In genomic region chr15:86197770-86198169, GRCh38 we compare ENCODE assay signal across 14 cellular contexts.
A peak's percentile ranks its signal among the peaks of the same experiment; 100 is the strongest.
DNase-seq lines count a peak whose midpoint lies in the region; ATAC-seq and TF ChIP-seq lines count a peak whose summit lies in the region.
"Had no signal": no experiment of that assay in that cellular context is flagged by ENCODE, and none has a peak within 500 bp of the region (broad histone marks: within the 10 kb centered on the region; RNA-seq: fewer than 3 reads in every experiment).

No MANE protein-coding gene starts in this region.

- TF ChIP-seq RAD21 in SK-N-SH (IDR thresholded peaks at IDR 0.05; ENCODE audit: low read length), result no peak

- H3K79me2 ChIP-seq in SK-N-SH (ENCODE audit: insufficient read depth), result no peaks in the 10 kb centered on the region

- TF ChIP-seq CTCF in SK-N-SH (IDR thresholded peaks at IDR 0.05) (no peak), gastroesophageal sphincter (IDR thresholded peaks at IDR 0.05) (no peak)

- no peak overlapping the region for H3K9ac ChIP-seq in SK-N-SH
- H3K9ac ChIP-seq: BLaER1 treated with 17β-estradiol and CSF1 and Interleukin-3, amounts not matched to agents 10 nM and 100 nM had no signal

- no peaks in the 10 kb centered on the region for H4K20me1 ChIP-seq in SK-N-SH (ENCODE audit: insufficient read depth)
- H4K20me1 ChIP-seq: BLaER1 treated with 17β-estradiol and CSF1 and Interleukin-3, amounts not matched to agents 10 nM and 100 nM had no signal

- H3K4me1 ChIP-seq in SK-N-SH (ENCODE audit: control insufficient read depth in 1 of 2, insufficient read depth in 2 of 2, low read depth in 1 of 2, low read length in 1 of 2), result peaks cover 0 to 5% of the 10 kb centered on the region in 2 experiments; a peak in 2 of 4 replicates
- H3K4me1 ChIP-seq in gastroesophageal sphincter, result peaks cover 0 to 4% (median 0%) of the 10 kb centered on the region in 3 donors
- H3K4me1 ChIP-seq: BLaER1 treated with 17β-estradiol and CSF1 and Interleukin-3, amounts not matched to agents 10 nM and 100 nM had no signal

- no peaks in the 10 kb centered on the region for H3K9me3 ChIP-seq in SK-N-SH
- no peaks in the 10 kb centered on the region for H3K9me3 ChIP-seq in gastroesophageal sphincter
- H3K9me3 ChIP-seq: BLaER1 treated with 17β-estradiol and CSF1 and Interleukin-3, amounts not matched to agents 10 nM and 100 nM had no signal

- no peak overlapping the region for H3K4me3 ChIP-seq in SK-N-SH (ENCODE audit: low read depth in 2 of 2, low read length in 1 of 2)
- no peak overlapping the region for H3K4me3 ChIP-seq in gastroesophageal sphincter
- H3K4me3 ChIP-seq: BLaER1 treated with 17β-estradiol and CSF1 and Interleukin-3, amounts not matched to agents 10 nM and 100 nM had no signal

- TF ChIP-seq POLR2A in gastroesophageal sphincter (IDR thresholded peaks at IDR 0.05), result no peak

- 0 out of 2 replicates have a peak overlapping the region, but pooled peaks have one; percentile 8 for H2AFZ ChIP-seq in SK-N-SH (ENCODE audit: low read depth)

- H3K4me3 Mint-ChIP-seq in activated T-cell treated with anti-CD3 and anti-CD28 coated beads, Interleukin-2, amount 50 U/mL, for 4 hours, result no peak overlapping the region
- no peak overlapping the region for H3K4me3 Mint-ChIP-seq in activated CD4-positive, alpha-beta memory T cell treated with anti-CD3 and anti-CD28 coated beads, Interleukin-2, amount 10 ng/mL, durations not matched to agents 7 days and 5 days
- H3K4me3 Mint-ChIP-seq: CD4-positive, CD25-positive, alpha-beta regulatory T cell; H9 had no signal

- ATAC-seq in gastroesophageal sphincter, result peak; percentile 66
- ATAC-seq in activated T-cell treated with anti-CD3 and anti-CD28 coated beads, Interleukin-2, amount 50 U/mL, for 4 hours, result no peak

- no peak for TF ChIP-seq EP300 in SK-N-SH (IDR thresholded peaks at IDR 0.05; ENCODE audit: borderline replicate concordance in 1 of 2, low read depth in 1 of 2, low read length in 1 of 2)
- no peak for TF ChIP-seq EP300 in gastroesophageal sphincter (IDR thresholded peaks at IDR 0.05)

- POLR2A ChIA-PET in SK-N-SH (lab: Yijun Ruan, JAX), result no interaction called here
- POLR2A ChIA-PET in activated CD4-positive, alpha-beta memory T cell treated with anti-CD3 and anti-CD28 coated beads, Interleukin-2, amount 10 ng/mL, durations not matched to agents 7 days and 5 days (lab: Charles Lee), result no interaction called here

- H3K9me3 Mint-ChIP-seq in activated T-cell treated with anti-CD3 and anti-CD28 coated beads, Interleukin-2, amount 50 U/mL, for 4 hours, result no peaks in the 10 kb centered on the region
- H3K9me3 Mint-ChIP-seq in activated CD4-positive, alpha-beta memory T cell treated with anti-CD3 and anti-CD28 coated beads, Interleukin-2, amount 10 ng/mL, durations not matched to agents 7 days and 5 days, result no peaks in the 10 kb centered on the region
- H3K9me3 Mint-ChIP-seq: H9 had no signal

- no peaks in the 10 kb centered on the region for H3K36me3 Mint-ChIP-seq in activated T-cell treated with anti-CD3 and anti-CD28 coated beads, Interleukin-2, amount 50 U/mL, for 4 hours (ENCODE audit: insufficient read depth)
- no peaks in the 10 kb centered on the region for H3K36me3 Mint-ChIP-seq in activated CD4-positive, alpha-beta memory T cell treated with anti-CD3 and anti-CD28 coated beads, Interleukin-2, amount 10 ng/mL, durations not matched to agents 7 days and 5 days (ENCODE audit: low read depth)
- H3K36me3 Mint-ChIP-seq: CD4-positive, CD25-positive, alpha-beta regulatory T cell had no signal

- H3K4me2 ChIP-seq in SK-N-SH, result no peak overlapping the region
- H3K4me2 ChIP-seq: BLaER1 treated with 17β-estradiol and CSF1 and Interleukin-3, amounts not matched to agents 10 nM and 100 nM had no signal

- H3K27ac ChIP-seq in SK-N-SH (ENCODE audit: low read depth in 2 of 2, low read length in 1 of 2) (peak overlapping the region in 1 of 2 experiments; percentile 8; a peak in 1 of 4 replicates), gastroesophageal sphincter (peak overlapping the region in 3 of 4 donors; percentile 15 to 54 (median 41))
- H3K27ac ChIP-seq: BLaER1 treated with 17β-estradiol and CSF1 and Interleukin-3, amounts not matched to agents 10 nM and 100 nM had no signal

- H3K4me1 Mint-ChIP-seq in activated T-cell treated with anti-CD3 and anti-CD28 coated beads, Interleukin-2, amount 50 U/mL, for 4 hours (ENCODE audit: low read depth), result no peaks in the 10 kb centered on the region
- H3K4me1 Mint-ChIP-seq in activated CD4-positive, alpha-beta memory T cell treated with anti-CD3 and anti-CD28 coated beads, Interleukin-2, amount 10 ng/mL, durations not matched to agents 7 days and 5 days, result no peaks in the 10 kb centered on the region
- H3K4me1 Mint-ChIP-seq: CD4-positive, CD25-positive, alpha-beta regulatory T cell had no signal

- CTCF ChIA-PET in SK-N-SH (lab: Yijun Ruan, JAX), result interaction anchor here (0.6 kb wide), 1 partner anchor 248 kb away, joined by 3 read pairs; no protein-coding TSS in a partner anchor
- CTCF ChIA-PET in activated CD4-positive, alpha-beta memory T cell treated with anti-CD3 and anti-CD28 coated beads, Interleukin-2, amount 10 ng/mL, durations not matched to agents 7 days and 5 days (lab: Charles Lee), result no interaction called here

- H3K9me2 ChIP-seq in SK-N-SH, result no peaks in the 10 kb centered on the region

- peaks cover 7% of the 10 kb centered on the region for H3F3A ChIP-seq in SK-N-SH (replicated peaks; ENCODE audit: insufficient read depth)

- H3K36me3 ChIP-seq in SK-N-SH (replicated peaks in 1 of 2; ENCODE audit: control insufficient read depth in 1 of 2, insufficient read depth in 2 of 2, low read length in 1 of 2), result no peaks in the 10 kb centered on the region
- no peaks in the 10 kb centered on the region for H3K36me3 ChIP-seq in gastroesophageal sphincter
- H3K36me3 ChIP-seq: BLaER1 treated with 17β-estradiol and CSF1 and Interleukin-3, amounts not matched to agents 10 nM and 100 nM had no signal

- DNase-seq in LHCN-M2 (ENCODE audit: low read depth) (peak; percentile 25), SK-N-SH (no peak), stromal cell of bone marrow (ENCODE audit: low read depth) (peak; percentile 1), amniotic stem cell (lab: John Stamatoyannopoulos, UW) (no peak), GDM1 (lab: John Stamatoyannopoulos, UW) (no peak)
- DNase-seq in activated T-cell treated with anti-CD3 and anti-CD28 coated beads, Interleukin-2, amount 50 U/mL, for 4 hours, result no peak
- no peak for DNase-seq in activated CD4-positive, alpha-beta memory T cell treated with anti-CD3 and anti-CD28 coated beads, Interleukin-2, amount 10 ng/mL, durations not matched to agents 7 days and 5 days
- DNase-seq: ACHN; CD4-positive, CD25-positive, alpha-beta regulatory T cell; DMS79; GOT3; H9 had no signal

- no peak overlapping the region for H3K27ac Mint-ChIP-seq in activated CD4-positive, alpha-beta memory T cell treated with anti-CD3 and anti-CD28 coated beads, Interleukin-2, amount 10 ng/mL, durations not matched to agents 7 days and 5 days
- H3K27ac Mint-ChIP-seq: CD4-positive, CD25-positive, alpha-beta regulatory T cell; H9 had no signal

- H3K27me3 ChIP-seq in SK-N-SH (ENCODE audit: insufficient read depth) (no peaks in the 10 kb centered on the region), gastroesophageal sphincter (no peaks in the 10 kb centered on the region)
- H3K27me3 ChIP-seq: BLaER1 treated with 17β-estradiol and CSF1 and Interleukin-3, amounts not matched to agents 10 nM and 100 nM had no signal

- no peaks in the 10 kb centered on the region for H3K27me3 Mint-ChIP-seq in activated T-cell treated with anti-CD3 and anti-CD28 coated beads, Interleukin-2, amount 50 U/mL, for 4 hours (ENCODE audit: low read depth)
- no peaks in the 10 kb centered on the region for H3K27me3 Mint-ChIP-seq in activated CD4-positive, alpha-beta memory T cell treated with anti-CD3 and anti-CD28 coated beads, Interleukin-2, amount 10 ng/mL, durations not matched to agents 7 days and 5 days

TF ChIP-seq in SK-N-SH, 30 proteins besides CTCF, POLR2A, EP300 and RAD21 (continues in another document):
- TF ChIP-seq PBX3 (IDR thresholded peaks at IDR 0.05), result peak; percentile 27; the same call in 1 of the 2 replicates
- no peak for TF ChIP-seq ZBTB33 (IDR thresholded peaks at IDR 0.05; ENCODE audit: borderline replicate concordance, low read depth)
- no peak for TF ChIP-seq MEF2A (IDR thresholded peaks at IDR 0.05; ENCODE audit: borderline replicate concordance, low read depth)
- no peak for TF ChIP-seq RCOR1 (IDR thresholded peaks at IDR 0.05; ENCODE audit: low read length)
- peak; percentile 38; the same call in 1 of the 2 replicates for TF ChIP-seq TCF12 (IDR thresholded peaks at IDR 0.05)
- TF ChIP-seq FOXJ3 (CRISPR knock-in tag; IDR thresholded peaks at IDR 0.05), result no peak
- TF ChIP-seq, protein P1, sequence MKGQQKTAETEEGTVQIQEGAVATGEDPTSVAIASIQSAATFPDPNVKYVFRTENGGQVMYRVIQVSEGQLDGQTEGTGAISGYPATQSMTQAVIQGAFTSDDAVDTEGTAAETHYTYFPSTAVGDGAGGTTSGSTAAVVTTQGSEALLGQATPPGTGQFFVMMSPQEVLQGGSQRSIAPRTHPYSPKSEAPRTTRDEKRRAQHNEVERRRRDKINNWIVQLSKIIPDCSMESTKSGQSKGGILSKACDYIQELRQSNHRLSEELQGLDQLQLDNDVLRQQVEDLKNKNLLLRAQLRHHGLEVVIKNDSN (IDR thresholded peaks at IDR 0.05; ENCODE audit: borderline replicate concordance, low read depth), result no peak

Comparison
In these comparisons a context has a peak if more than half of its experiments do, and no peak if none do; other contexts are left out.
1. DNase-seq: peak in LHCN-M2 (single experiment) and stromal cell of bone marrow (single experiment); none in SK-N-SH (single experiment), activated T-cell treated with anti-CD3 and anti-CD28 coated beads, Interleukin-2, amount 50 U/mL, for 4 hours (single experiment), amniotic stem cell (single experiment), activated CD4-positive, alpha-beta memory T cell treated with anti-CD3 and anti-CD28 coated beads, Interleukin-2, amount 10 ng/mL, durations not matched to agents 7 days and 5 days (single experiment) and GDM1 (single experiment).